Comparison of ENCODE assay signal across 1 cellular context in the genomic region with DNA sequence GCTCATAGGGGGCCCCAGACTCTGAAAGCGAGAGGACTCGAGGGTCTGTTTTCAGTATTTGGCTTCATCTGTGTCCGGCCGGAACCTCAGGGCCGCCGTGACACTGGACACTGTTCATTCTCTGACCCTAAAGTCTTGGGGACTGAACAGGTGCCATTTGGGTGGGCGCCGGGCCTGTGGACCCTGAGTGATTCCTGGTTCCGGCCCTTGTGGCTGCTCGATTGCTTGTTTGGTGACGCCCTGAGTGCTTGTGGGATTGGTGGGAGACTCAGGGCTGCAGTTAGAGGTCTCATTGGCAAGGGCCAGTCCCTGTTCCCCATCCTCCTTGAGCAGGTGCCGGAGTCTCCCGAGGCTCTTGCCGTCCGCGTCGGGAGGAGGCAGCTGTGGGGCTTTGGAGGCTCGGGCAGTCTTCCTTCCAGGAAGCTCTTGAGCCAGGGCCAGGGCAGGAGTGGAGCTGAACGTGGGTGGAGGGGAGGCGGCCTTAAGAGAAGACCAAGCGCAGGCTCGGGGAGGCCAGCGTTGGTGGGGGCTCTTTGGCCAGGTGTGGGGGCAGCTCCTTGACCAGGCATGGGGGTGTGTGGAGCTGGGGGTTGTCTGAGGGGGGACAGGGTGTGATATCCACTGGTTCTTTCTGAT.
TF ChIP-seq lines count a peak whose summit lies in the region.

No MANE protein-coding gene starts in this region.

TF ChIP-seq in K562, 482 proteins besides CTCF, POLR2A, EP300 and RAD21:
- TF ChIP-seq FIP1L1 (IDR thresholded peaks at IDR 0.05; ENCODE audit: low read depth, low read length, poor library complexity, severe bottlenecking) (peak; percentile 1), RBFOX2 (IDR thresholded peaks at IDR 0.05; ENCODE audit: low read depth, low read length) (peak; percentile 61), SIX5 (IDR thresholded peaks at IDR 0.05; ENCODE audit: borderline replicate concordance in 1 of 2, insufficient read depth in 1 of 2, low read depth in 1 of 2, low read length in 2 of 2) (no peak), NFXL1 (CRISPR knock-in tag; IDR thresholded peaks at IDR 0.05) (no peak), TAL1 (IDR thresholded peaks at IDR 0.05) (no peak), DPF2 (IDR thresholded peaks at IDR 0.05) (no peak), ADNP (tag; IDR thresholded peaks at IDR 0.05) (no peak), RBM39 (optimal IDR thresholded peaks at IDR 0.05; ENCODE audit: low read depth, low read length) (no peak), RBM22 (IDR thresholded peaks at IDR 0.05; ENCODE audit: low read depth, low read length, poor library complexity, severe bottlenecking) (peak; percentile 38), NCOA2 (IDR thresholded peaks at IDR 0.05; ENCODE audit: partially characterized antibody in 2 of 2) (no peak), SMC3 (conservative IDR thresholded peaks at IDR 0.05; ENCODE audit: insufficient read depth, low read depth, low read length) (no peak), ZNF584 (CRISPR knock-in tag; IDR thresholded peaks at IDR 0.05; ENCODE audit: low read depth) (no peak), KAT8 (IDR thresholded peaks at IDR 0.05; ENCODE audit: low read depth) (no peak), POLR2G (IDR thresholded peaks at IDR 0.05; ENCODE audit: low read depth, low read length) (peak; percentile 59; the same call in 1 of the 2 replicates), JUND (IDR thresholded peaks at IDR 0.05; ENCODE audit: borderline replicate concordance, low read depth, low read length) (no peak), JUND (tag; IDR thresholded peaks at IDR 0.05; ENCODE audit: borderline replicate concordance, low read depth, low read length) (no peak)
- TF ChIP-seq, protein P1, sequence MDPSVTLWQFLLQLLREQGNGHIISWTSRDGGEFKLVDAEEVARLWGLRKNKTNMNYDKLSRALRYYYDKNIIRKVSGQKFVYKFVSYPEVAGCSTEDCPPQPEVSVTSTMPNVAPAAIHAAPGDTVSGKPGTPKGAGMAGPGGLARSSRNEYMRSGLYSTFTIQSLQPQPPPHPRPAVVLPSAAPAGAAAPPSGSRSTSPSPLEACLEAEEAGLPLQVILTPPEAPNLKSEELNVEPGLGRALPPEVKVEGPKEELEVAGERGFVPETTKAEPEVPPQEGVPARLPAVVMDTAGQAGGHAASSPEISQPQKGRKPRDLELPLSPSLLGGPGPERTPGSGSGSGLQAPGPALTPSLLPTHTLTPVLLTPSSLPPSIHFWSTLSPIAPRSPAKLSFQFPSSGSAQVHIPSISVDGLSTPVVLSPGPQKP (CRISPR knock-in tag; IDR thresholded peaks at IDR 0.05) = no peak
- TF ChIP-seq, protein P2, sequence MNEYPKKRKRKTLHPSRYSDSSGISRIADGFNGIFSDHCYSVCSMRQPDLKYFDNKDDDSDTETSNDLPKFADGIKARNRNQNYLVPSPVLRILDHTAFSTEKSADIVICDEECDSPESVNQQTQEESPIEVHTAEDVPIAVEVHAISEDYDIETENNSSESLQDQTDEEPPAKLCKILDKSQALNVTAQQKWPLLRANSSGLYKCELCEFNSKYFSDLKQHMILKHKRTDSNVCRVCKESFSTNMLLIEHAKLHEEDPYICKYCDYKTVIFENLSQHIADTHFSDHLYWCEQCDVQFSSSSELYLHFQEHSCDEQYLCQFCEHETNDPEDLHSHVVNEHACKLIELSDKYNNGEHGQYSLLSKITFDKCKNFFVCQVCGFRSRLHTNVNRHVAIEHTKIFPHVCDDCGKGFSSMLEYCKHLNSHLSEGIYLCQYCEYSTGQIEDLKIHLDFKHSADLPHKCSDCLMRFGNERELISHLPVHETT (CRISPR knock-in tag; conservative IDR thresholded peaks at IDR 0.05 in 1 of 2, IDR thresholded peaks at IDR 0.05 in 1 of 2) = 0 out of 4 replicates have a peak, but pooled peaks of 1 of the 2 experiments have one; percentile 0
- TF ChIP-seq, protein P3, sequence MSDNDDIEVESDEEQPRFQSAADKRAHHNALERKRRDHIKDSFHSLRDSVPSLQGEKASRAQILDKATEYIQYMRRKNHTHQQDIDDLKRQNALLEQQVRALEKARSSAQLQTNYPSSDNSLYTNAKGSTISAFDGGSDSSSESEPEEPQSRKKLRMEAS (CRISPR knock-in tag; IDR thresholded peaks at IDR 0.05) = peak; percentile 25; the same call in 1 of the 2 replicates
